11 cellular contexts compared by ENCODE assay signal in genomic region chr1:199954701-199955100, GRCh38.
DNase-seq lines count a peak whose midpoint lies in the region; FAIRE-seq and TF ChIP-seq lines count a peak whose summit lies in the region.
"Had no signal": no experiment of that assay in that cellular context is flagged by ENCODE, and none has a peak within 500 bp of the region (broad histone marks: within the 10 kb centered on the region; RNA-seq: fewer than 3 reads in every experiment).

No MANE protein-coding gene starts in this region.

- H3K9ac ChIP-seq in H1 (replicated peaks in 1 of 4; ENCODE audit: extremely low read depth in 1 of 4, low read depth in 3 of 4, low read length in 3 of 4) (no peak overlapping the region), smooth muscle cell (ENCODE audit: low read depth) (no peak overlapping the region)

- H3K4me1 Mint-ChIP-seq in MCF 10A (ENCODE audit: insufficient read depth, unreplicated experiment) = no peaks in the 10 kb centered on the region
- H3K4me1 Mint-ChIP-seq in activated CD4-positive, alpha-beta memory T cell treated with anti-CD3 and anti-CD28 coated beads, Interleukin-2, amount 10 ng/mL, durations not matched to agents 7 days and 5 days = no peaks in the 10 kb centered on the region

- H3K4me2 ChIP-seq in H1 (ENCODE audit: insufficient read depth in 1 of 2, low read depth in 2 of 2, low read length in 2 of 2) = no peak overlapping the region
- no peak overlapping the region for H3K4me2 ChIP-seq in smooth muscle cell

- H2AK5ac ChIP-seq in H1 (ENCODE audit: low read depth, low read length) = no peak overlapping the region

- H3K4ac ChIP-seq in H1 (replicated peaks; ENCODE audit: insufficient read length, low read depth, low read length) = no peak overlapping the region

- H3K27me3 ChIP-seq in breast epithelium (no peaks in the 10 kb centered on the region), H1 (replicated peaks in 1 of 4; ENCODE audit: control insufficient read depth in 3 of 4, extremely low read depth in 1 of 4, insufficient read depth in 3 of 4, low read length in 3 of 4) (no peaks in the 10 kb centered on the region), smooth muscle cell (ENCODE audit: low read depth) (no peaks in the 10 kb centered on the region)

- peak; percentile 60 to 81 for TF ChIP-seq RAD21 in H1 (IDR thresholded peaks at IDR 0.05 in 1 of 2, conservative IDR thresholded peaks at IDR 0.05 in 1 of 2; ENCODE audit: low read depth in 2 of 2, low read length in 2 of 2)

- TF ChIP-seq EP300 in H1 (IDR thresholded peaks at IDR 0.05; ENCODE audit: borderline replicate concordance in 1 of 2, low read depth in 2 of 2, low read length in 2 of 2) = no peak

- H3K36me3 ChIP-seq in breast epithelium = no peaks in the 10 kb centered on the region
- no peaks in the 10 kb centered on the region for H3K36me3 ChIP-seq in H1 (ENCODE audit: control insufficient read depth in 2 of 4, insufficient read depth in 4 of 4, low read length in 3 of 4)
- H3K36me3 ChIP-seq in smooth muscle cell (ENCODE audit: low read depth) = no peaks in the 10 kb centered on the region

- H3K79me2 ChIP-seq in H1 (ENCODE audit: control insufficient read depth in 1 of 2, insufficient read depth in 2 of 2, low read length in 2 of 2) = no peaks in the 10 kb centered on the region
- H3K79me2 ChIP-seq in smooth muscle cell (ENCODE audit: low read depth) = no peaks in the 10 kb centered on the region

- H2BK5ac ChIP-seq in H1 (ENCODE audit: low read depth, low read length) = no peak overlapping the region

- no peak overlapping the region for H3K27ac ChIP-seq in breast epithelium
- H3K27ac ChIP-seq in H1 (ENCODE audit: low read depth, low read length) = no peak overlapping the region
- H3K27ac ChIP-seq in smooth muscle cell (ENCODE audit: low read depth) = no peak overlapping the region

- no peaks in the 10 kb centered on the region for H3K79me1 ChIP-seq in H1 (ENCODE audit: low read depth, low read length)

- H3K27me3 Mint-ChIP-seq in MCF 10A (ENCODE audit: insufficient read depth, unreplicated experiment) = no peaks in the 10 kb centered on the region
- H3K27me3 Mint-ChIP-seq in activated CD4-positive, alpha-beta memory T cell treated with anti-CD3 and anti-CD28 coated beads, Interleukin-2, amount 10 ng/mL, durations not matched to agents 7 days and 5 days = peaks cover 20% of the 10 kb centered on the region

- DNase-seq in MCF 10A (ENCODE audit: unreplicated experiment) = peak; percentile 15
- no peak for DNase-seq in breast epithelium (ENCODE audit: low spot score in 2 of 2)
- DNase-seq in NCI-H2227 treated with DMSO at 0.1 percent for 48 hours (lab: John Stamatoyannopoulos, UW) = peak; percentile 5
- peak in 1 of 2 experiments; percentile 63 for DNase-seq in H1 (ENCODE audit: low read depth in 1 of 2, low spot score in 2 of 2)
- no peak for DNase-seq in smooth muscle cell (lab: John Stamatoyannopoulos, UW; ENCODE audit: unreplicated experiment)
- DNase-seq in SHP77 treated with DMSO at 0.1 percent for 48 hours (lab: John Stamatoyannopoulos, UW) = no peak
- DNase-seq in putamen (ENCODE audit: low spot score) = no peak
- no peak for DNase-seq in activated CD4-positive, alpha-beta memory T cell treated with anti-CD3 and anti-CD28 coated beads, Interleukin-2, amount 10 ng/mL, durations not matched to agents 7 days and 5 days
- DNase-seq: CD4-positive, alpha-beta T cell; Right ventricle myocardium superior had no signal

- BruUV-seq in MCF 10A (replicated peaks; lab: Mats Ljungman, UMichigan) = no TSS peak

- no peak overlapping the region for H2BK120ac ChIP-seq in H1 (replicated peaks; ENCODE audit: low read depth, low read length)

- no peak for TF ChIP-seq CTCF in MCF 10A (IDR thresholded peaks at IDR 0.05; ENCODE audit: unreplicated experiment)
- TF ChIP-seq CTCF in breast epithelium (IDR thresholded peaks at IDR 0.05) = no peak
- peak; percentile 56 to 63 (median 62); a peak in 3 of 4 replicates for TF ChIP-seq CTCF in H1 (IDR thresholded peaks at IDR 0.05; ENCODE audit: control extremely low read depth in 1 of 3, insufficient read depth in 1 of 3, low read depth in 1 of 3, low read length in 3 of 3)
- peak; percentile 17 for TF ChIP-seq CTCF in smooth muscle cell (IDR thresholded peaks at IDR 0.05; ENCODE audit: borderline replicate concordance, insufficient read depth, poor library complexity, severe bottlenecking)

- H3K4me3 Mint-ChIP-seq in MCF 10A (ENCODE audit: unreplicated experiment) = no peak overlapping the region
- no peak overlapping the region for H3K4me3 Mint-ChIP-seq in activated CD4-positive, alpha-beta memory T cell treated with anti-CD3 and anti-CD28 coated beads, Interleukin-2, amount 10 ng/mL, durations not matched to agents 7 days and 5 days
- H3K4me3 Mint-ChIP-seq: CD4-positive, alpha-beta T cell had no signal

- no peak overlapping the region for H2BK15ac ChIP-seq in H1 (ENCODE audit: low read length)

- no peak overlapping the region for H4K8ac ChIP-seq in H1 (ENCODE audit: extremely low read depth, insufficient read depth, low read length)

- POLR2A ChIA-PET in MCF 10A (lab: Yijun Ruan, JAX) (no interaction called here), H1 (lab: Charles Lee; ENCODE audit: partially characterized antibody) (no interaction called here)
- POLR2A ChIA-PET in activated CD4-positive, alpha-beta memory T cell treated with anti-CD3 and anti-CD28 coated beads, Interleukin-2, amount 10 ng/mL, durations not matched to agents 7 days and 5 days (lab: Charles Lee) = no interaction called here

- H3K18ac ChIP-seq in H1 (ENCODE audit: extremely low read depth, low read length) = no peak overlapping the region

- H3K4me3 ChIP-seq in breast epithelium (no peak overlapping the region), H1 (ENCODE audit: extremely low read depth in 1 of 4, insufficient read depth in 2 of 4, low read depth in 3 of 4, low read length in 4 of 4) (no peak overlapping the region), smooth muscle cell (no peak overlapping the region)

- no peaks in the 10 kb centered on the region for H3F3A ChIP-seq in smooth muscle cell (ENCODE audit: low read depth)

- TF ChIP-seq POLR2A in breast epithelium (IDR thresholded peaks at IDR 0.05) = no peak
- TF ChIP-seq POLR2A in H1 (IDR thresholded peaks at IDR 0.05; ENCODE audit: control extremely low read depth in 1 of 2, low read depth in 2 of 2, low read length in 2 of 2) = no peak

- 83% methylated on average over 2 of the region's 3 CpGs; no CpG with 5 or more reads in 1 of the 2 experiments for WGBS in H1 (ENCODE audit: extremely low coverage in 1 of 2, insufficient coverage in 1 of 2, insufficient read length in 1 of 2, insufficient replicate concordance in 2 of 2, low coverage in 1 of 2, low lambda C conversion rate in 2 of 2, missing lambda C conversion rate in 1 of 2), 2 experiments
- 60% methylated on average over 3 of the region's 3 CpGs for WGBS in smooth muscle cell (ENCODE audit: low lambda C conversion rate)

- no peak overlapping the region for H3K23ac ChIP-seq in H1 (ENCODE audit: insufficient read length)

- H3K23me2 ChIP-seq in H1 (ENCODE audit: low read depth, low read length) = no peaks in the 10 kb centered on the region

- no peaks in the 10 kb centered on the region for H3K36me3 Mint-ChIP-seq in MCF 10A (ENCODE audit: insufficient read depth, unreplicated experiment)
- H3K36me3 Mint-ChIP-seq in activated CD4-positive, alpha-beta memory T cell treated with anti-CD3 and anti-CD28 coated beads, Interleukin-2, amount 10 ng/mL, durations not matched to agents 7 days and 5 days (ENCODE audit: low read depth) = no peaks in the 10 kb centered on the region

- H3K9me3 Mint-ChIP-seq in MCF 10A (ENCODE audit: unreplicated experiment) = peaks cover 5% of the 10 kb centered on the region
- no peaks in the 10 kb centered on the region for H3K9me3 Mint-ChIP-seq in activated CD4-positive, alpha-beta memory T cell treated with anti-CD3 and anti-CD28 coated beads, Interleukin-2, amount 10 ng/mL, durations not matched to agents 7 days and 5 days
- H3K9me3 Mint-ChIP-seq: activated T-helper 2 cell treated with anti-CD3 and anti-CD28 coated beads, Interferon-gamma antibody, Interleukin-2, Interleukin-4, amounts not matched to agents 10 μg/mL and 5 μg/mL and 100 μg/mL, durations not matched to agents 14 hours and 24 hours and 36 hours; CD4-positive, alpha-beta T cell had no signal

- no peak overlapping the region for H3K14ac ChIP-seq in H1 (ENCODE audit: insufficient read length)

- no peak overlapping the region for H4K91ac ChIP-seq in H1 (replicated peaks; ENCODE audit: insufficient read length, low read length)

- H3K9me3 ChIP-seq in breast epithelium (no peaks in the 10 kb centered on the region), H1 (ENCODE audit: insufficient read depth in 2 of 2, low read depth in 1 of 2, low read length in 1 of 2) (no peaks in the 10 kb centered on the region; a peak in 1 of 4 replicates), smooth muscle cell (replicated peaks; ENCODE audit: low read depth) (no peaks in the 10 kb centered on the region)

- H4K5ac ChIP-seq in H1 (ENCODE audit: insufficient read length, low read depth, low read length) = no peak overlapping the region

- no peak overlapping the region for H2BK12ac ChIP-seq in H1 (ENCODE audit: low read depth, low read length)

- no peak overlapping the region for H3K27ac Mint-ChIP-seq in MCF 10A (ENCODE audit: low read depth, unreplicated experiment)
- no peak overlapping the region for H3K27ac Mint-ChIP-seq in activated CD4-positive, alpha-beta memory T cell treated with anti-CD3 and anti-CD28 coated beads, Interleukin-2, amount 10 ng/mL, durations not matched to agents 7 days and 5 days
- H3K27ac Mint-ChIP-seq: activated T-helper 2 cell treated with anti-CD3 and anti-CD28 coated beads, Interferon-gamma antibody, Interleukin-2, Interleukin-4, amounts not matched to agents 10 μg/mL and 5 μg/mL and 100 μg/mL, durations not matched to agents 14 hours and 24 hours and 36 hours; CD4-positive, alpha-beta T cell had no signal

- CTCF ChIA-PET in MCF 10A (lab: Yijun Ruan, JAX) (interaction anchor here (0.6 kb wide), 1 partner anchor 121 kb away, joined by 3 read pairs; no protein-coding TSS in a partner anchor), H1 (lab: Charles Lee; ENCODE audit: partially characterized antibody) (interaction anchor here (0.6 to 1.2 kb wide), 6 partner anchors 74 to 539 kb away, joined by 3 to 6 read pairs (median 3); no protein-coding TSS in a partner anchor)
- CTCF ChIA-PET in activated CD4-positive, alpha-beta memory T cell treated with anti-CD3 and anti-CD28 coated beads, Interleukin-2, amount 10 ng/mL, durations not matched to agents 7 days and 5 days (lab: Charles Lee) = interaction anchor here (0.6 kb wide), 1 partner anchor 556 kb away, joined by 3 read pairs; no protein-coding TSS in a partner anchor

- H4K20me1 ChIP-seq in H1 (replicated peaks in 1 of 2; ENCODE audit: control insufficient read depth in 1 of 2, insufficient read depth in 2 of 2, low read length in 2 of 2) (no peaks in the 10 kb centered on the region), smooth muscle cell (ENCODE audit: low read depth) (no peaks in the 10 kb centered on the region)

- H3K4me1 ChIP-seq in breast epithelium (no peaks in the 10 kb centered on the region), H1 (replicated peaks in 1 of 4; ENCODE audit: control insufficient read depth in 3 of 4, insufficient read depth in 4 of 4, low read length in 3 of 4) (no peaks in the 10 kb centered on the region), smooth muscle cell (ENCODE audit: low read depth) (no peaks in the 10 kb centered on the region)

- intact Hi-C loops in MCF 10A (cut with micrococcal nuclease) (no loop called here), breast epithelium (cut with DNase I; ENCODE audit: low total_unique reads) (no loop called here)

- peak; percentile 13 for FAIRE-seq in H1 (lab: Jason Lieb, UNC)

- no peak overlapping the region for H3K56ac ChIP-seq in H1 (replicated peaks; ENCODE audit: insufficient read length, low read depth, low read length)

- peak overlapping the region; percentile 99 for H2AFZ ChIP-seq in H1 (ENCODE audit: low read length)
- no peak overlapping the region for H2AFZ ChIP-seq in smooth muscle cell (ENCODE audit: low read depth)

- H2BK20ac ChIP-seq in H1 (ENCODE audit: low read length) = 0 out of 2 replicates have a peak overlapping the region, but pooled peaks have one; percentile 89

Comparison
In these comparisons a context has a peak if more than half of its experiments do, and no peak if none do; other contexts are left out.
1. DNase-seq: peak in MCF 10A (single experiment) and NCI-H2227 treated with DMSO at 0.1 percent for 48 hours (single experiment); none in breast epithelium (0 of 2), smooth muscle cell (single experiment), SHP77 treated with DMSO at 0.1 percent for 48 hours (single experiment), putamen (single experiment) and activated CD4-positive, alpha-beta memory T cell treated with anti-CD3 and anti-CD28 coated beads, Interleukin-2, amount 10 ng/mL, durations not matched to agents 7 days and 5 days (single experiment).
2. CTCF ChIP-seq: peak in H1 (3 of 3) and smooth muscle cell (single experiment); none in MCF 10A (single experiment) and breast epithelium (0 of 3).